ENCODE assay signal across 8 cellular contexts in genomic region chr22:22935546-22936157, GRCh38. TPM values are rescaled to one million over a fixed set of nuclear protein-coding genes. Genes with fewer than 3 reads are reported as not detected.
DNase-seq lines count a peak whose midpoint lies in the region; ATAC-seq and TF ChIP-seq lines count a peak whose summit lies in the region.

No MANE protein-coding gene starts in this region.

- intact Hi-C loops in CD14-positive monocyte (cut with micrococcal nuclease), result no loop called here

- H3K27me3 Mint-ChIP-seq in CD14-positive monocyte (ENCODE audit: low read depth in 3 of 3) (peaks cover 0 to 8% (median 4%) of the 10 kb centered on the region in 3 donors), WTC11 (ENCODE audit: low read depth) (peaks cover 47% of the 10 kb centered on the region)

- H3K4me1 Mint-ChIP-seq in CD14-positive monocyte (peaks cover 57% of the 10 kb centered on the region), WTC11 (peaks cover 5% of the 10 kb centered on the region)

- ATAC-seq in HG02981 (IDR thresholded peaks at IDR 0.05; ENCODE audit: unreplicated experiment), result peak; percentile 83
- ATAC-seq in WTC11, result peak; percentile 81
- ATAC-seq in SK-N-SH treated with all-trans-retinoic acid at 6 μM for 48 hours, result no peak
- no peak for ATAC-seq in foreskin keratinocyte

- H3K27ac ChIP-seq in foreskin keratinocyte, result no peak overlapping the region

- peak overlapping the region; percentile 90 to 95 (median 91) for H3K27ac Mint-ChIP-seq in CD14-positive monocyte
- no peak overlapping the region for H3K27ac Mint-ChIP-seq in WTC11

- H3K27me3 ChIP-seq in foreskin keratinocyte, result no peaks in the 10 kb centered on the region

- H3K36me3 Mint-ChIP-seq in CD14-positive monocyte, result no peaks in the 10 kb centered on the region
- H3K36me3 Mint-ChIP-seq in WTC11, result no peaks in the 10 kb centered on the region

- DNase-seq in CD14-positive monocyte (ENCODE audit: low spot score) (peak; percentile 79), WTC11 (ENCODE audit: low spot score) (peak; percentile 33), NCI-H345 treated with DMSO at 0.1 percent for 48 hours (lab: John Stamatoyannopoulos, UW; ENCODE audit: unreplicated experiment) (no peak), foreskin keratinocyte (no peak), ecto neural progenitor cell (ENCODE audit: low spot score) (no peak)

- H3K9me3 Mint-ChIP-seq in CD14-positive monocyte (no peaks in the 10 kb centered on the region), WTC11 (no peaks in the 10 kb centered on the region)

- CTCF ChIA-PET in WTC11 (lab: Charles Lee), result interaction anchor here (0.6 to 4.6 kb wide), 32 partner anchors 9 to 832 kb away, joined by 3 to 22 read pairs (median 4); partner anchors contain the start of genes GNAZ and IGLL5

- H3K4me3 Mint-ChIP-seq in CD14-positive monocyte, result no peak overlapping the region
- H3K4me3 Mint-ChIP-seq in WTC11, result no peak overlapping the region

- H3K4me1 ChIP-seq in foreskin keratinocyte, result no peaks in the 10 kb centered on the region

- peak; percentile 19 for TF ChIP-seq POLR2A in GM19099 (IDR thresholded peaks at IDR 0.05; ENCODE audit: extremely low read depth, insufficient read length, low read depth)

- POLR2A ChIA-PET in WTC11 (lab: Charles Lee), result interaction anchor here (1.1 kb wide), 1 partner anchor 51 kb away, joined by 6 read pairs; no protein-coding TSS in a partner anchor

- TF ChIP-seq CTCF in CD14-positive monocyte (IDR thresholded peaks at IDR 0.05), result peak; percentile 17
- no peak for TF ChIP-seq CTCF in WTC11 (IDR thresholded peaks at IDR 0.05)
- no peak for TF ChIP-seq CTCF in foreskin keratinocyte (conservative IDR thresholded peaks at IDR 0.05)

TF ChIP-seq in WTC11, 78 proteins besides CTCF, POLR2A, EP300 and RAD21 (continues in another document):
- TF ChIP-seq GTF2I (CRISPR knock-in tag; conservative IDR thresholded peaks at IDR 0.05), result no peak
- no peak for TF ChIP-seq STAT6 (CRISPR knock-in tag; conservative IDR thresholded peaks at IDR 0.05; ENCODE audit: low read depth)
- TF ChIP-seq ZSCAN18 (CRISPR knock-in tag; IDR thresholded peaks at IDR 0.05), result no peak
- no peak for TF ChIP-seq E2F1 (CRISPR knock-in tag; IDR thresholded peaks at IDR 0.05)
- no peak for TF ChIP-seq NR1H2 (CRISPR knock-in tag; IDR thresholded peaks at IDR 0.05)
- no peak for TF ChIP-seq CREM (CRISPR knock-in tag; IDR thresholded peaks at IDR 0.05)
- TF ChIP-seq TEAD4 (CRISPR knock-in tag; IDR thresholded peaks at IDR 0.05), result no peak

TF ChIP-seq in SK-N-SH treated with all-trans-retinoic acid at 6 μM for 48 hours, 23 proteins besides CTCF, POLR2A, EP300 and RAD21:
- TF ChIP-seq PPARA (CRISPR knock-in tag; IDR thresholded peaks at IDR 0.05; ENCODE audit: borderline replicate concordance) (no peak), ZFP3 (CRISPR knock-in tag; IDR thresholded peaks at IDR 0.05) (no peak), OSR1 (CRISPR knock-in tag; IDR thresholded peaks at IDR 0.05) (no peak), ESRRG (CRISPR knock-in tag; IDR thresholded peaks at IDR 0.05) (no peak), ZFP30 (CRISPR knock-in tag; IDR thresholded peaks at IDR 0.05) (no peak), TSHZ2 (CRISPR knock-in tag; IDR thresholded peaks at IDR 0.05) (no peak), ARNTL (CRISPR knock-in tag; IDR thresholded peaks at IDR 0.05; ENCODE audit: borderline replicate concordance, low read depth) (no peak), PATZ1 (CRISPR knock-in tag; IDR thresholded peaks at IDR 0.05; ENCODE audit: borderline replicate concordance) (no peak), ISL1 (CRISPR knock-in tag; IDR thresholded peaks at IDR 0.05) (no peak), GLIS3 (CRISPR knock-in tag; IDR thresholded peaks at IDR 0.05) (no peak), CREB5 (CRISPR knock-in tag; IDR thresholded peaks at IDR 0.05; ENCODE audit: low read depth) (no peak), ZNF565 (CRISPR knock-in tag; conservative IDR thresholded peaks at IDR 0.05; ENCODE audit: low read depth) (no peak), BACH2 (CRISPR knock-in tag; IDR thresholded peaks at IDR 0.05; ENCODE audit: borderline replicate concordance) (no peak), CSRNP3 (CRISPR knock-in tag; IDR thresholded peaks at IDR 0.05) (no peak), TCF4 (CRISPR knock-in tag; IDR thresholded peaks at IDR 0.05; ENCODE audit: borderline replicate concordance) (no peak)

RNA-seq across cellular contexts. Expression of gene IGLL5, which starts 48.0 kb away (rescaled TPM):
- under 1 TPM in 1 of 2 donors, not detected in 1; 0.38 TPM for polyA plus RNA-seq in CD14-positive monocyte
- total RNA-seq in WTC11 (2021), result not detected in 3 replicates
- not detected in 2 replicates for total RNA-seq in foreskin keratinocyte
- not detected in 2 replicates for polyA plus RNA-seq in foreskin keratinocyte

Comparison
In these comparisons a context has a peak if more than half of its experiments do, and no peak if none do; other contexts are left out.
1. DNase-seq: peak in CD14-positive monocyte (single experiment) and WTC11 (single experiment); none in NCI-H345 treated with DMSO at 0.1 percent for 48 hours (single experiment), foreskin keratinocyte (0 of 2) and ecto neural progenitor cell (single experiment).
2. ATAC-seq: peak in HG02981 (single experiment) and WTC11 (single experiment); none in SK-N-SH treated with all-trans-retinoic acid at 6 μM for 48 hours (single experiment) and foreskin keratinocyte (single experiment).